Comparison of ENCODE assay signal across 1 cellular context in the genomic region with DNA sequence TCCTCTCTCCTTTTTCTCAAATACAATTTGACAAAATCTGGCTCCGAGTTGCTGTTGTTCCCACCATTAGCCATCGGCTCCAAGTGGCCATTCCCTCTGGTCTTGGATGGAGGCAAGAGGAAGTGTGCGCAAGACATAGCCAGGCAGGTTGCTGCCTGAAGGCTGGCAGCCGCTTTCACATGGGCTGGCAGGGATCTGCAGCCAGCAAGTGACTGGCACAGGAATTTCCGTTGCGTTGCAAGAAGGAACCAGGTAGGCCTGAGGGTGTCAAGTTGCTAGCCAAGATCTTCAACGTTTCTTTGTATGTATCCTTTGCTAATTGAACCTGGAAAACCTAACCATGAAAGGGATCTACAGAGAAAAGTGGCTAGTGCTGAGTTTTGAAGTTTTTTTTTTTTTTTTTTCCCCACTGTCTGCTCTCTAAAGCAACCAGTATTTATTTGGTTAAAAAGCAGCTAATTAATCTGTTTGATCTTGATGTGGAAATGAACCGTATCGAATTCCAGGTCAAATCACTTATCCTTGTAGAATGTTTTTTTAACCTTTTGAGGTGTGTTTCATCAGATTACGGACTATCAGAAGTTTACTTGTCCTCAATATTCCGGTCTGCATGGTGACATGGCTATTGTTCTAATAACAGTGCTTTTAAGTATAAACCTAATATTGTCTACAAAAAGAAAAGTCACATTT.
TF ChIP-seq lines count a peak whose summit lies in the region.

No MANE protein-coding gene starts in this region.

TF ChIP-seq in HCT116, 20 proteins besides CTCF, POLR2A, EP300 and RAD21 (continued from another document):
- TF ChIP-seq ATF3 (IDR thresholded peaks at IDR 0.05) (no peak), SP1 (IDR thresholded peaks at IDR 0.05; ENCODE audit: low read depth) (peak; percentile 60), TCF7L2 (IDR thresholded peaks at IDR 0.05; ENCODE audit: borderline replicate concordance, extremely low read depth, insufficient read depth, insufficient read length) (peak; percentile 49), ZFX (IDR thresholded peaks at IDR 0.05) (no peak), CEBPB (IDR thresholded peaks at IDR 0.05; ENCODE audit: low read depth) (peak; percentile 70), POLR2AphosphoS5 (IDR thresholded peaks at IDR 0.05; ENCODE audit: low read depth, low read length) (0 out of 2 replicates have a peak, but pooled peaks have one; percentile 41), MAX (IDR thresholded peaks at IDR 0.05) (peak; percentile 72; the same call in 1 of the 2 replicates), YY1 (IDR thresholded peaks at IDR 0.05; ENCODE audit: extremely low read depth, insufficient replicate concordance, low read depth, low read length) (no peak), JUND (IDR thresholded peaks at IDR 0.05) (peak; percentile 45), SRF (IDR thresholded peaks at IDR 0.05; ENCODE audit: low read depth) (no peak), SIN3A (IDR thresholded peaks at IDR 0.05; ENCODE audit: low read depth) (peak; percentile 73; the same call in 1 of the 2 replicates)
